ENCODE assay signal across 2 cellular contexts in the genomic region with DNA sequence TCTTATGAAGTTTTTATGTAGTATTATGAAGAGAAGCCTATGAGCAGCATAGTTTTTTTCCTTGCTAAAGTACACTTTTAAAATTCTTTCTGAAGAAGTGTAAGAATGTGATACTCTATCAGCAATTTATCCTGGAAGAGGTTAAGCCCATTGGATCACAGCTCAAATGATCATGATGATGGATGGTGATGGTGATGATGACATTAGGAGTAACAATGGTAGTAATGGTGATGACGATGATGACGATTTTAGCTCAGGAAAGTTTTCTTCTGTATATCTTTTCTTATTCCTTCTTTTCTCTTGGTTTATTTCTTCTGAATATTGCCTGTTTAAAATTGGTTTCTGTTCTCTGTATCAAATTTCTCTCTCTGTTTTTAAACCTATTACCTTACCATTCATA.
TF ChIP-seq lines count a peak whose summit lies in the region.

No MANE protein-coding gene starts in this region.

TF ChIP-seq in HepG2, 621 proteins besides CTCF, POLR2A, EP300 and RAD21 (continued from another document):
- no peak for TF ChIP-seq BCLAF1 (IDR thresholded peaks at IDR 0.05)

TF ChIP-seq in K562, 482 proteins besides CTCF, POLR2A, EP300 and RAD21 (continued from another document):
- TF ChIP-seq, protein P1, sequence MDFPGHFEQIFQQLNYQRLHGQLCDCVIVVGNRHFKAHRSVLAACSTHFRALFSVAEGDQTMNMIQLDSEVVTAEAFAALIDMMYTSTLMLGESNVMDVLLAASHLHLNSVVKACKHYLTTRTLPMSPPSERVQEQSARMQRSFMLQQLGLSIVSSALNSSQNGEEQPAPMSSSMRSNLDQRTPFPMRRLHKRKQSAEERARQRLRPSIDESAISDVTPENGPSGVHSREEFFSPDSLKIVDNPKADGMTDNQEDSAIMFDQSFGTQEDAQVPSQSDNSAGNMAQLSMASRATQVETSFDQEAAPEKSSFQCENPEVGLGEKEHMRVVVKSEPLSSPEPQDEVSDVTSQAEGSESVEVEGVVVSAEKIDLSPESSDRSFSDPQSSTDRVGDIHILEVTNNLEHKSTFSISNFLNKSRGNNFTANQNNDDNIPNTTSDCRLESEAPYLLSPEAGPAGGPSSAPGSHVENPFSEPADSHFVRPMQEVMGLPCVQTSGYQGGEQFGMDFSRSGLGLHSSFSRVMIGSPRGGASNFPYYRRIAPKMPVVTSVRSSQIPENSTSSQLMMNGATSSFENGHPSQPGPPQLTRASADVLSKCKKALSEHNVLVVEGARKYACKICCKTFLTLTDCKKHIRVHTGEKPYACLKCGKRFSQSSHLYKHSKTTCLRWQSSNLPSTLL (IDR thresholded peaks at IDR 0.05): no peak
- no peak for TF ChIP-seq ATF1 (CRISPR knock-in tag; IDR thresholded peaks at IDR 0.05)
- TF ChIP-seq ATF1 (tag; IDR thresholded peaks at IDR 0.05): 0 out of 2 replicates have a peak, but pooled peaks have one; percentile 39
- no peak for TF ChIP-seq CEBPG (CRISPR knock-in tag; IDR thresholded peaks at IDR 0.05)
- TF ChIP-seq CEBPG (tag; conservative IDR thresholded peaks at IDR 0.05 in 1 of 2, IDR thresholded peaks at IDR 0.05 in 1 of 2): peak in 1 of 2 experiments; percentile 76; a peak in 2 of 4 replicates
- peak; percentile 57 for TF ChIP-seq MEIS2 (IDR thresholded peaks at IDR 0.05; ENCODE audit: partially characterized antibody)
